21 cellular contexts compared by ENCODE assay signal in the genomic region with DNA sequence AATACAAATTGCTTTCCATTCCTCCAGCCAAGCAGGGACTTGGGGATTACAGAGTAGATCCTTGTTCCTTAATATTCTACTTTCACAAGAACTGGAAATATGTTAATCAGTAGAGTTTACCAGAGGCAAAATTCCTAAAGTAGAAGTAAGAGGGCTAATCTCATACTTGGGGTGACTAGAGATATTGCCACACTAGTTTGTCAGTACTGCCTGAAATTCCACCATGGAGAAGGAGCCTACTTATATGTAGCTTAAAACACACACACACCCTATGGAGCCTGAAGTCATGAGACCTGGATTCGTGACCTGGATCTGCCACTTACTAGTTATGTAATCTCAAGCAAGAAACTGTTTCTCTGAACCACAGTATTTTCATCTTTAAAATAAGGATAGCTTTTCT. TPM values are rescaled to one million over a fixed set of nuclear protein-coding genes. Genes with fewer than 3 reads are reported as not detected.
A peak's percentile ranks its signal among the peaks of the same experiment; 100 is the strongest.
DNase-seq lines count a peak whose midpoint lies in the region; ATAC-seq and TF ChIP-seq lines count a peak whose summit lies in the region.
"Had no signal": no experiment of that assay in that cellular context is flagged by ENCODE, and none has a peak within 500 bp of the region (broad histone marks: within the 10 kb centered on the region; RNA-seq: fewer than 3 reads in every experiment).

No MANE protein-coding gene starts in this region.

- H3K4me3 ChIP-seq in left lung (no peak overlapping the region), upper lobe of right lung (no peak overlapping the region)

- CTCF ChIA-PET in activated CD8-positive, alpha-beta memory T cell treated with anti-CD3 and anti-CD28 coated beads, Interleukin-2, amount 10 ng/mL, durations not matched to agents 7 days and 5 days (lab: Charles Lee) = interaction anchor here (1.7 to 7.9 kb wide), 2 partner anchors 66 to 99 kb away, joined by 8 to 90 read pairs; no protein-coding TSS in a partner anchor

- peak overlapping the region; percentile 67 for H3K27ac Mint-ChIP-seq in activated CD8-positive, alpha-beta memory T cell treated with anti-CD3 and anti-CD28 coated beads, Interleukin-2, amount 10 ng/mL, durations not matched to agents 7 days and 5 days
- H3K27ac Mint-ChIP-seq: activated T-helper 17 cell treated with anti-CD3 and anti-CD28 coated beads, Interleukin-2, amount 50 U/mL, for 72 hours; H9 had no signal

- peaks cover 13% of the 10 kb centered on the region for H3K36me3 Mint-ChIP-seq in activated CD8-positive, alpha-beta memory T cell treated with anti-CD3 and anti-CD28 coated beads, Interleukin-2, amount 10 ng/mL, durations not matched to agents 7 days and 5 days
- H3K36me3 Mint-ChIP-seq in activated T-cell treated with anti-CD3 and anti-CD28 coated beads, Interleukin-2, amount 50 U/mL, for 4 hours (ENCODE audit: insufficient read depth) = peaks cover 18% of the 10 kb centered on the region

- H3K4me1 ChIP-seq in left lung (no peaks in the 10 kb centered on the region), upper lobe of right lung (no peaks in the 10 kb centered on the region)

- no peak for DNase-seq in activated CD8-positive, alpha-beta memory T cell treated with anti-CD3 and anti-CD28 coated beads, Interleukin-2, amount 10 ng/mL, durations not matched to agents 7 days and 5 days
- DNase-seq in activated CD8-positive, alpha-beta memory T cell treated with anti-CD3 and anti-CD28 coated beads for 24 hours = no peak
- DNase-seq in caudate nucleus (lab: John Stamatoyannopoulos, UW) (peak in 13 of 61 donors; percentile 1 to 80 (median 11)), left lung (no peak), upper lobe of right lung (no peak), CD1c-positive myeloid dendritic cell (ENCODE audit: extremely low spot score) (no peak)
- DNase-seq in activated T-cell treated with anti-CD3 and anti-CD28 coated beads, Interleukin-2, amount 50 U/mL, for 4 hours = no peak
- DNase-seq: activated CD4-positive, alpha-beta memory T cell treated with anti-CD3 and anti-CD28 coated beads, Interleukin-2, amount 10 ng/mL, durations not matched to agents 7 days and 5 days; aorta; COR-L47; effector CD8-positive, alpha-beta T cell; glutamatergic neuron; H9; KBM-7; kidney glomerular epithelial cell; NCI-H1417 treated with DMSO at 0.1 percent for 48 hours; NCI-H345; stimulated activated CD4-positive, alpha-beta T cell treated with anti-CD3 and anti-CD28 coated beads, Interleukin-1b, Interleukin-23, amount 100 ng/mL, for 48 hours had no signal

- intact Hi-C loops in left lung (cut with DNase I) (loop anchor here in 1 of 2 donors (10.0 kb wide), 1 partner anchor 93 kb away; no protein-coding TSS in a partner anchor), upper lobe of right lung (cut with DNase I) (no loop called here)

- TF ChIP-seq CTCF in left lung (IDR thresholded peaks at IDR 0.05) (no peak), upper lobe of right lung (IDR thresholded peaks at IDR 0.05) (no peak)

- H3K36me3 ChIP-seq in left lung = no peaks in the 10 kb centered on the region
- H3K36me3 ChIP-seq in upper lobe of right lung = no peaks in the 10 kb centered on the region

- H3K27me3 Mint-ChIP-seq in activated CD8-positive, alpha-beta memory T cell treated with anti-CD3 and anti-CD28 coated beads, Interleukin-2, amount 10 ng/mL, durations not matched to agents 7 days and 5 days = no peaks in the 10 kb centered on the region
- no peaks in the 10 kb centered on the region for H3K27me3 Mint-ChIP-seq in activated T-cell treated with anti-CD3 and anti-CD28 coated beads, Interleukin-2, amount 50 U/mL, for 4 hours (ENCODE audit: low read depth)
- H3K27me3 Mint-ChIP-seq: activated CD4-positive, alpha-beta memory T cell treated with anti-CD3 and anti-CD28 coated beads, Interleukin-2, amount 10 ng/mL, durations not matched to agents 7 days and 5 days; activated T-helper 17 cell treated with anti-CD3 and anti-CD28 coated beads, Interleukin-2, amount 50 U/mL, for 72 hours had no signal

- H3K4me1 Mint-ChIP-seq in activated CD8-positive, alpha-beta memory T cell treated with anti-CD3 and anti-CD28 coated beads, Interleukin-2, amount 10 ng/mL, durations not matched to agents 7 days and 5 days = peaks cover 15% of the 10 kb centered on the region
- peaks cover 6% of the 10 kb centered on the region for H3K4me1 Mint-ChIP-seq in activated T-cell treated with anti-CD3 and anti-CD28 coated beads, Interleukin-2, amount 50 U/mL, for 4 hours (ENCODE audit: low read depth)

- ATAC-seq in activated CD8-positive, alpha-beta memory T cell treated with anti-CD3 and anti-CD28 coated beads, Interleukin-2, amount 10 ng/mL, durations not matched to agents 7 days and 5 days = no peak
- ATAC-seq in left lung (peak; percentile 78), upper lobe of right lung (peak; percentile 74), HG02759 (IDR thresholded peaks at IDR 0.05; ENCODE audit: unreplicated experiment) (no peak)
- no peak for ATAC-seq in activated T-cell treated with anti-CD3 and anti-CD28 coated beads, Interleukin-2, amount 50 U/mL, for 4 hours
- ATAC-seq: activated T-helper 17 cell treated with anti-CD3 and anti-CD28 coated beads, Interleukin-2, amount 50 U/mL, for 72 hours had no signal

- no peaks in the 10 kb centered on the region for H3K9me3 ChIP-seq in left lung
- H3K9me3 ChIP-seq in upper lobe of right lung = no peaks in the 10 kb centered on the region

- H3K4me3 Mint-ChIP-seq in activated CD8-positive, alpha-beta memory T cell treated with anti-CD3 and anti-CD28 coated beads, Interleukin-2, amount 10 ng/mL, durations not matched to agents 7 days and 5 days = no peak overlapping the region
- H3K4me3 Mint-ChIP-seq in activated T-cell treated with anti-CD3 and anti-CD28 coated beads, Interleukin-2, amount 50 U/mL, for 4 hours = no peak overlapping the region
- H3K4me3 Mint-ChIP-seq: activated CD4-positive, alpha-beta memory T cell treated with anti-CD3 and anti-CD28 coated beads, Interleukin-2, amount 10 ng/mL, durations not matched to agents 7 days and 5 days; activated T-helper 17 cell treated with anti-CD3 and anti-CD28 coated beads, Interleukin-2, amount 50 U/mL, for 72 hours; H9 had no signal

- no peaks in the 10 kb centered on the region for H3K9me3 Mint-ChIP-seq in activated CD8-positive, alpha-beta memory T cell treated with anti-CD3 and anti-CD28 coated beads, Interleukin-2, amount 10 ng/mL, durations not matched to agents 7 days and 5 days (ENCODE audit: low read depth)
- H3K9me3 Mint-ChIP-seq in activated T-cell treated with anti-CD3 and anti-CD28 coated beads, Interleukin-2, amount 50 U/mL, for 4 hours = no peaks in the 10 kb centered on the region
- H3K9me3 Mint-ChIP-seq: activated CD4-positive, alpha-beta memory T cell treated with anti-CD3 and anti-CD28 coated beads, Interleukin-2, amount 10 ng/mL, durations not matched to agents 7 days and 5 days; activated T-helper 17 cell treated with anti-CD3 and anti-CD28 coated beads, Interleukin-2, amount 50 U/mL, for 72 hours; H9 had no signal

- H3K27ac ChIP-seq in caudate nucleus (ENCODE audit: low read depth, low read length) (peak overlapping the region; percentile 76), left lung (peak overlapping the region; percentile 33 to 64), upper lobe of right lung (peak overlapping the region; percentile 52)
- H3K27ac ChIP-seq: 22Rv1 had no signal

- no peaks in the 10 kb centered on the region for H3K27me3 ChIP-seq in left lung
- H3K27me3 ChIP-seq in upper lobe of right lung = no peaks in the 10 kb centered on the region

RNA-seq across cellular contexts. Expression of a gene that starts 33.9 kb away (rescaled TPM):
- 10 to 100 TPM; 15.6 to 19.0 TPM for total RNA-seq in activated CD8-positive, alpha-beta memory T cell treated with anti-CD3 and anti-CD28 coated beads, Interleukin-2, amount 10 ng/mL, durations not matched to agents 7 days and 5 days
- total RNA-seq in left lung = 1 to 10 TPM; 4.4 to 5.3 TPM
- 1.3 TPM for total RNA-seq in upper lobe of right lung
- total RNA-seq in activated T-cell treated with anti-CD3 and anti-CD28 coated beads, Interleukin-2, amount 50 U/mL, for 4 hours = 10 to 100 TPM; 51.6 to 64.1 (median 56.1) TPM

RNA-seq across cellular contexts. Expression of a gene that starts 34.2 kb away (rescaled TPM):
- 1 to 10 TPM; 2.3 to 5.3 TPM for total RNA-seq in activated CD8-positive, alpha-beta memory T cell treated with anti-CD3 and anti-CD28 coated beads, Interleukin-2, amount 10 ng/mL, durations not matched to agents 7 days and 5 days
- total RNA-seq in left lung (1 to 10 TPM in 1 of 2 donors, not detected in 1; 1.0 TPM), upper lobe of right lung (not detected)
- total RNA-seq in activated T-cell treated with anti-CD3 and anti-CD28 coated beads, Interleukin-2, amount 50 U/mL, for 4 hours = 1 to 10 TPM; 5.1 to 7.9 (median 6.2) TPM
- total RNA-seq: aorta had no signal

Comparison
In these comparisons a context has a peak if more than half of its experiments do, and no peak if none do; other contexts are left out.
1. ATAC-seq: peak in left lung (single experiment) and upper lobe of right lung (single experiment); none in activated CD8-positive, alpha-beta memory T cell treated with anti-CD3 and anti-CD28 coated beads, Interleukin-2, amount 10 ng/mL, durations not matched to agents 7 days and 5 days (single experiment), activated T-cell treated with anti-CD3 and anti-CD28 coated beads, Interleukin-2, amount 50 U/mL, for 4 hours (0 of 2) and HG02759 (single experiment).
2. Peak in every context shown above with its lines, with median percentiles within 50 percentile points of each other: H3K27ac ChIP-seq.